In genomic region chr5:38823503-38823902, GRCh38 we compare ENCODE assay signal across 29 cellular contexts. TPM values are rescaled to one million over a fixed set of nuclear protein-coding genes. Genes with fewer than 3 reads are reported as not detected.
"Had no signal": no experiment of that assay in that cellular context is flagged by ENCODE, and none has a peak within 500 bp of the region (broad histone marks: within the 10 kb centered on the region; RNA-seq: fewer than 3 reads in every experiment).

No MANE protein-coding gene starts in this region.

- H3K9ac ChIP-seq: neural progenitor cell, parathyroid adenoma had no signal

- H2AFZ ChIP-seq: neural progenitor cell, parathyroid adenoma had no signal

- H3K27ac ChIP-seq: neural progenitor cell, ovary, parathyroid adenoma, psoas muscle, skin epidermis, spleen, suprapubic skin, testis, tibial artery, transverse colon, upper lobe of right lung, uterus had no signal

- H3K36me3 ChIP-seq: neural progenitor cell, ovary, transverse colon, upper lobe of right lung, uterus had no signal

- ATAC-seq: natural killer cell; psoas muscle; right cardiac atrium; sciatic nerve; stimulated activated memory B cell treated with anti-CD40 and anti-IgM and Interleukin-4, amounts not matched to agents 10 μg/mL and 1 μg/mL and 100 μg/mL, for 72 hours; stimulated activated naive CD8-positive, alpha-beta T cell treated with anti-CD3 and anti-CD28 coated beads, Interleukin-15, amount 100 ng/mL, for 72 hours; stimulated activated naive CD8-positive, alpha-beta T cell treated with anti-CD3 and anti-CD28 coated beads, Interleukin-15, Interleukin-2, amounts not matched to agents 100 U/mL and 50 U/mL, for 24 hours; upper lobe of right lung had no signal

- H3K4me1 ChIP-seq: neural progenitor cell, parathyroid adenoma, psoas muscle, suprapubic skin, testis, transverse colon, upper lobe of right lung, uterus had no signal

- H3K9me3 ChIP-seq: ovary, psoas muscle, suprapubic skin, testis, tibial artery, transverse colon, upper lobe of right lung, uterus had no signal

- H3K4me2 ChIP-seq: neural progenitor cell, smooth muscle cell had no signal

- H3K27me3 ChIP-seq: neural progenitor cell, ovary, suprapubic skin, testis, tibial artery, transverse colon, upper lobe of right lung, uterus had no signal

- H3K4me3 ChIP-seq: neural progenitor cell, ovary, psoas muscle, skin epidermis, smooth muscle cell, spleen, suprapubic skin, testis, tibial artery, transverse colon, upper lobe of right lung, uterus had no signal

- H3K79me2 ChIP-seq: parathyroid adenoma had no signal

- DNase-seq: natural killer cell; occipital lobe; ovary; posterior cingulate gyrus; psoas muscle; right cardiac atrium; spleen; stimulated activated CD4-positive, alpha-beta T cell treated with anti-CD3 and anti-CD28 coated beads, Interleukin-12 subunit alpha, Interleukin-12 subunit beta, amount 100 ng/mL, for 4 hours; stimulated activated CD4-positive, alpha-beta T cell treated with anti-CD3 and anti-CD28 coated beads, Interleukin-1b, Interleukin-23, amount 100 ng/mL, for 48 hours; stimulated activated CD4-positive, alpha-beta T cell treated with anti-CD3 and anti-CD28 coated beads, Interleukin-4, amount 100 ng/mL, for 1 hour; stimulated activated CD4-positive, alpha-beta T cell treated with anti-CD3 and anti-CD28 coated beads, Interleukin-4, amount 100 ng/mL, for 4 hours; stimulated activated CD8-positive, alpha-beta memory T cell treated with anti-CD3 and anti-CD28 coated beads, Interleukin-4, amount 100 ng/mL, for 48 hours; stimulated activated naive CD4-positive, alpha-beta T cell; stimulated activated naive CD8-positive, alpha-beta T cell treated with anti-CD3 and anti-CD28 coated beads, Interleukin-15, amount 100 ng/mL, for 72 hours; stimulated activated naive CD8-positive, alpha-beta T cell treated with anti-CD3 and anti-CD28 coated beads, Interleukin-15, Interleukin-2, amounts not matched to agents 100 U/mL and 50 U/mL, for 24 hours; substantia nigra; testis; tibial artery; transverse colon; upper lobe of right lung; uterus had no signal

RNA-seq across cellular contexts. Expression of gene OSMR, which starts 22.3 kb away (rescaled TPM):
- total RNA-seq: natural killer cell had no signal
- polyA plus RNA-seq: neural cell had no signal
